In the genomic region with DNA sequence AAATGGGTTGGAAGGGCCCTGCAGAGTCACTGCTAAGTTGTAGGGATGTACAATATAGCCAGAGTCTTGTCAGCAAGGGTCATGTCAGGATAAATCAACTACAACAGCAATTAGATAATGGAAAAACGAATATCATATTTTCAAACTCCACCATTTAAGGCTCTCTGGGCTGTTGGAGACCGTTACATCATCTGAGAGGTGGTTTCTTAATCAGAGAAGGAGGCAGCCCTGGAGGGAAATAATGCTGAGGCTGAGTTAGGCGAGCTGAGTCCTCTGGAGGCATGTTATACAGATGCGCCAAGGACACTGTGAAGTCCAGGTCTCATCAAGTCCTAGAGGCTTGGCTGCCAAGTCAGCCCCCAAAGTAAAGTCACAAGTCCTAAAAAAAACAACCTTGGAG, we compare ENCODE assay signal across 1 cellular context.
TF ChIP-seq lines count a peak whose summit lies in the region.

No MANE protein-coding gene starts in this region.

TF ChIP-seq in K562, 482 proteins besides CTCF, POLR2A, EP300 and RAD21 (continued from another document):
- TF ChIP-seq, protein P1, sequence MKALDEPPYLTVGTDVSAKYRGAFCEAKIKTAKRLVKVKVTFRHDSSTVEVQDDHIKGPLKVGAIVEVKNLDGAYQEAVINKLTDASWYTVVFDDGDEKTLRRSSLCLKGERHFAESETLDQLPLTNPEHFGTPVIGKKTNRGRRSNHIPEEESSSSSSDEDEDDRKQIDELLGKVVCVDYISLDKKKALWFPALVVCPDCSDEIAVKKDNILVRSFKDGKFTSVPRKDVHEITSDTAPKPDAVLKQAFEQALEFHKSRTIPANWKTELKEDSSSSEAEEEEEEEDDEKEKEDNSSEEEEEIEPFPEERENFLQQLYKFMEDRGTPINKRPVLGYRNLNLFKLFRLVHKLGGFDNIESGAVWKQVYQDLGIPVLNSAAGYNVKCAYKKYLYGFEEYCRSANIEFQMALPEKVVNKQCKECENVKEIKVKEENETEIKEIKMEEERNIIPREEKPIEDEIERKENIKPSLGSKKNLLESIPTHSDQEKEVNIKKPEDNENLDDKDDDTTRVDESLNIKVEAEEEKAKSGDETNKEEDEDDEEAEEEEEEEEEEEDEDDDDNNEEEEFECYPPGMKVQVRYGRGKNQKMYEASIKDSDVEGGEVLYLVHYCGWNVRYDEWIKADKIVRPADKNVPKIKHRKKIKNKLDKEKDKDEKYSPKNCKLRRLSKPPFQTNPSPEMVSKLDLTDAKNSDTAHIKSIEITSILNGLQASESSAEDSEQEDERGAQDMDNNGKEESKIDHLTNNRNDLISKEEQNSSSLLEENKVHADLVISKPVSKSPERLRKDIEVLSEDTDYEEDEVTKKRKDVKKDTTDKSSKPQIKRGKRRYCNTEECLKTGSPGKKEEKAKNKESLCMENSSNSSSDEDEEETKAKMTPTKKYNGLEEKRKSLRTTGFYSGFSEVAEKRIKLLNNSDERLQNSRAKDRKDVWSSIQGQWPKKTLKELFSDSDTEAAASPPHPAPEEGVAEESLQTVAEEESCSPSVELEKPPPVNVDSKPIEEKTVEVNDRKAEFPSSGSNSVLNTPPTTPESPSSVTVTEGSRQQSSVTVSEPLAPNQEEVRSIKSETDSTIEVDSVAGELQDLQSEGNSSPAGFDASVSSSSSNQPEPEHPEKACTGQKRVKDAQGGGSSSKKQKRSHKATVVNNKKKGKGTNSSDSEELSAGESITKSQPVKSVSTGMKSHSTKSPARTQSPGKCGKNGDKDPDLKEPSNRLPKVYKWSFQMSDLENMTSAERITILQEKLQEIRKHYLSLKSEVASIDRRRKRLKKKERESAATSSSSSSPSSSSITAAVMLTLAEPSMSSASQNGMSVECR (CRISPR knock-in tag; IDR thresholded peaks at IDR 0.05), result no peak
